18 cellular contexts compared by ENCODE assay signal in genomic region chr1:153767519-153767918, GRCh38.
"Had no signal": no experiment of that assay in that cellular context is flagged by ENCODE, and none has a peak within 500 bp of the region (broad histone marks: within the 10 kb centered on the region; RNA-seq: fewer than 3 reads in every experiment).

No MANE protein-coding gene starts in this region.

- H3K4me3 ChIP-seq: esophagus squamous epithelium, lung, tibial nerve had no signal

- H3K4me1 Mint-ChIP-seq: activated CD4-positive, alpha-beta memory T cell treated with anti-CD3 and anti-CD28 coated beads, Interleukin-2, amount 10 ng/mL, durations not matched to agents 7 days and 5 days; activated CD8-positive, alpha-beta memory T cell treated with anti-CD3 and anti-CD28 coated beads, Interleukin-2, amount 10 ng/mL, durations not matched to agents 7 days and 5 days; activated naive CD4-positive, alpha-beta T cell treated with anti-CD3 and anti-CD28 coated beads, Interleukin-2, amount 10 ng/mL, durations not matched to agents 7 days and 5 days; activated naive CD8-positive, alpha-beta T cell treated with anti-CD3 and anti-CD28 coated beads, Interleukin-2, amount 50 U/mL, for 24 hours had no signal

- ATAC-seq: activated CD8-positive, alpha-beta memory T cell treated with anti-CD3 and anti-CD28 coated beads, Interleukin-2, amount 10 ng/mL, durations not matched to agents 7 days and 5 days; activated naive CD8-positive, alpha-beta T cell treated with anti-CD3 and anti-CD28 coated beads, Interleukin-2, amount 50 U/mL, for 24 hours had no signal

- H3K27ac Mint-ChIP-seq: activated CD4-positive, alpha-beta memory T cell treated with anti-CD3 and anti-CD28 coated beads, Interleukin-2, amount 10 ng/mL, durations not matched to agents 7 days and 5 days; activated CD8-positive, alpha-beta memory T cell treated with anti-CD3 and anti-CD28 coated beads, Interleukin-2, amount 10 ng/mL, durations not matched to agents 7 days and 5 days; activated naive CD4-positive, alpha-beta T cell treated with anti-CD3 and anti-CD28 coated beads, Interleukin-2, amount 10 ng/mL, durations not matched to agents 7 days and 5 days; activated naive CD8-positive, alpha-beta T cell treated with anti-CD3 and anti-CD28 coated beads, Interleukin-2, amount 50 U/mL, for 24 hours; activated T-cell treated with anti-CD3 and anti-CD28 coated beads, Interleukin-2, amount 50 U/mL, for 24 hours; T-helper 2 cell treated with Interferon-gamma antibody and Interleukin-4, amounts not matched to agents 5 μg/mL and 100 μg/mL, for 36 hours had no signal

- H3K27me3 Mint-ChIP-seq: activated CD4-positive, alpha-beta memory T cell treated with anti-CD3 and anti-CD28 coated beads, Interleukin-2, amount 10 ng/mL, durations not matched to agents 7 days and 5 days; activated CD8-positive, alpha-beta memory T cell treated with anti-CD3 and anti-CD28 coated beads, Interleukin-2, amount 10 ng/mL, durations not matched to agents 7 days and 5 days; activated naive CD4-positive, alpha-beta T cell treated with anti-CD3 and anti-CD28 coated beads, Interleukin-2, amount 10 ng/mL, durations not matched to agents 7 days and 5 days; activated naive CD8-positive, alpha-beta T cell treated with anti-CD3 and anti-CD28 coated beads, Interleukin-2, amount 50 U/mL, for 24 hours; activated T-cell treated with anti-CD3 and anti-CD28 coated beads, Interleukin-2, amount 50 U/mL, for 24 hours had no signal

- DNase-seq: activated CD4-positive, alpha-beta memory T cell treated with anti-CD3 and anti-CD28 coated beads, Interleukin-2, amount 10 ng/mL, durations not matched to agents 7 days and 5 days; activated CD4-positive, alpha-beta T cell treated with anti-CD3 and anti-CD28 coated beads for 48 hours; activated CD4-positive, CD25-positive, alpha-beta regulatory T cell; activated CD8-positive, alpha-beta memory T cell treated with anti-CD3 and anti-CD28 coated beads, Interleukin-2, amount 10 ng/mL, durations not matched to agents 7 days and 5 days; activated naive CD4-positive, alpha-beta T cell treated with anti-CD3 and anti-CD28 coated beads, Interleukin-2, amount 10 ng/mL, durations not matched to agents 7 days and 5 days; activated naive CD8-positive, alpha-beta T cell treated with anti-CD3 and anti-CD28 coated beads, Interleukin-2, amount 50 U/mL, for 24 hours; activated T-cell treated with anti-CD3 and anti-CD28 coated beads, Interleukin-2, amount 50 U/mL, for 24 hours; anterior cingulate cortex; cortex of kidney; effector CD8-positive, alpha-beta T cell; esophagus squamous epithelium; nucleus accumbens; stimulated activated naive CD4-positive, alpha-beta T cell treated with Interleukin-2 at 50 U/mL for 16 hours; substantia nigra had no signal

- H3K9me3 ChIP-seq: esophagus squamous epithelium, tibial nerve had no signal

- H3K4me3 Mint-ChIP-seq: activated CD4-positive, alpha-beta memory T cell treated with anti-CD3 and anti-CD28 coated beads, Interleukin-2, amount 10 ng/mL, durations not matched to agents 7 days and 5 days; activated CD8-positive, alpha-beta memory T cell treated with anti-CD3 and anti-CD28 coated beads, Interleukin-2, amount 10 ng/mL, durations not matched to agents 7 days and 5 days; activated naive CD4-positive, alpha-beta T cell treated with anti-CD3 and anti-CD28 coated beads, Interleukin-2, amount 10 ng/mL, durations not matched to agents 7 days and 5 days; activated naive CD8-positive, alpha-beta T cell treated with anti-CD3 and anti-CD28 coated beads, Interleukin-2, amount 50 U/mL, for 24 hours; activated T-cell treated with anti-CD3 and anti-CD28 coated beads, Interleukin-2, amount 50 U/mL, for 24 hours; nephron; T-helper 2 cell treated with Interferon-gamma antibody and Interleukin-4, amounts not matched to agents 5 μg/mL and 100 μg/mL, for 36 hours had no signal

- H3K27ac ChIP-seq: esophagus squamous epithelium, tibial nerve had no signal

- H3K9me3 Mint-ChIP-seq: activated CD4-positive, alpha-beta memory T cell treated with anti-CD3 and anti-CD28 coated beads, Interleukin-2, amount 10 ng/mL, durations not matched to agents 7 days and 5 days; activated naive CD4-positive, alpha-beta T cell treated with anti-CD3 and anti-CD28 coated beads, Interleukin-2, amount 10 ng/mL, durations not matched to agents 7 days and 5 days; activated naive CD8-positive, alpha-beta T cell treated with anti-CD3 and anti-CD28 coated beads, Interleukin-2, amount 50 U/mL, for 24 hours; activated T-cell treated with anti-CD3 and anti-CD28 coated beads, Interleukin-2, amount 50 U/mL, for 24 hours; nephron; T-helper 2 cell treated with Interferon-gamma antibody and Interleukin-4, amounts not matched to agents 5 μg/mL and 100 μg/mL, for 36 hours had no signal

- H3K27me3 ChIP-seq: esophagus squamous epithelium, tibial nerve had no signal
